ENCODE assay signal across 18 cellular contexts in the genomic region with DNA sequence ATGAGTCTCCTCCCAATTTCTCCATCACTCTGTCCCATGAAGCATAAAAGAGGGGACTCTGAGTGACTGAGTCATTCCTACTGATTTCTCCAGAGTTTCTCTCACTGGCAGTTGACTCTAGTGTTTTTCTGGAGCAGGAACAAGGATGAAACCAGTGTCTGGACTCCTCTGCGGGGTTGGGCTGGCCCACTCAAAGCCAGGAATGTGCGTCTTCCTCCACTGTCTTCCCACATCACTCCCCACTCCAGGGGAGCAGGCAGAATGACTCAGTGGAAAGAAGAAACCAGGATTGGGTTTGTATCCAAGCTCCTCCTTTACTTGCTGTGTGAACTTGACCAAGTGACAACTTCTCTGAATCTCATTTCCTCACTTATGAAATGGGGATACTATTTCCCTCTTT.
DNase-seq lines count a peak whose midpoint lies in the region; ATAC-seq and TF ChIP-seq lines count a peak whose summit lies in the region.
"Had no signal": no experiment of that assay in that cellular context is flagged by ENCODE, and none has a peak within 500 bp of the region (broad histone marks: within the 10 kb centered on the region; RNA-seq: fewer than 3 reads in every experiment).

No MANE protein-coding gene starts in this region.

- no peak overlapping the region for H4K91ac ChIP-seq in IMR-90 (ENCODE audit: insufficient read depth, low read depth, low read length)

- in situ Hi-C loops in IMR-90 (cut with MboI; ENCODE audit: low sequenced_read_pairs), result no loop called here

- no peak overlapping the region for H3K18ac ChIP-seq in IMR-90 (ENCODE audit: low read depth, low read length)

- H3K23ac ChIP-seq in IMR-90 (ENCODE audit: low read depth, low read length), result no peak overlapping the region; the same call in 1 of the 2 replicates

- intact Hi-C loops in IMR-90 (cut with micrococcal nuclease), result no loop called here

- H3K4me2 ChIP-seq in IMR-90 (ENCODE audit: low read depth, low read length), result no peak overlapping the region
- H3K4me2 ChIP-seq: PC-9 had no signal

- H2BK5ac ChIP-seq in IMR-90 (ENCODE audit: low read depth, low read length, poor library complexity, severe bottlenecking), result no peak overlapping the region

- peak; percentile 53 for ATAC-seq in IMR-90 (ENCODE audit: low read depth)

- no peak overlapping the region for H4K8ac ChIP-seq in IMR-90 (ENCODE audit: low read depth in 2 of 2, low read length in 2 of 2)

- peaks cover 5% of the 10 kb centered on the region for H3K27me3 ChIP-seq in IMR-90 (ENCODE audit: control insufficient read depth, insufficient read depth, low read length)

- TF ChIP-seq CTCF in IMR-90 (conservative IDR thresholded peaks at IDR 0.05; ENCODE audit: low read depth, low read length), result no peak

- TF ChIP-seq POLR2A in IMR-90 (IDR thresholded peaks at IDR 0.05; ENCODE audit: low read depth, low read length), result no peak

- no peak overlapping the region for H3K4ac ChIP-seq in IMR-90 (ENCODE audit: low read depth, low read length)

- H2BK120ac ChIP-seq in IMR-90 (ENCODE audit: low read depth, low read length), result no peak overlapping the region

- H3K27ac ChIP-seq in IMR-90 (ENCODE audit: insufficient read depth, low read length), result no peak overlapping the region
- H3K27ac ChIP-seq: PC-9 had no signal

- no peak overlapping the region for H2BK15ac ChIP-seq in IMR-90 (ENCODE audit: low read depth, low read length)

- CTCF ChIA-PET in IMR-90 (lab: Yijun Ruan, JAX), result interaction anchor here (0.9 kb wide), 1 partner anchor 19 kb away, joined by 4 read pairs; no protein-coding TSS in a partner anchor

- no peak overlapping the region for H2BK20ac ChIP-seq in IMR-90 (ENCODE audit: low read depth, low read length)

- H3K9me1 ChIP-seq in IMR-90 (ENCODE audit: insufficient read depth, low read length), result no peaks in the 10 kb centered on the region

- no peaks in the 10 kb centered on the region for H4K20me1 ChIP-seq in IMR-90 (ENCODE audit: insufficient read depth, low read length)

- H4K5ac ChIP-seq in IMR-90 (ENCODE audit: low read depth, low read length), result no peak overlapping the region

- no CpG with 5 or more reads among the region's 2 CpGs for WGBS in IMR-90 (ENCODE audit: extremely low coverage in 2 of 2, insufficient read length in 1 of 2), 2 experiments

- no peak overlapping the region for H3K9ac ChIP-seq in IMR-90 (ENCODE audit: low read depth, low read length)

- TF ChIP-seq RAD21 in IMR-90 (IDR thresholded peaks at IDR 0.05; ENCODE audit: low read length), result no peak

- no peaks in the 10 kb centered on the region for H3K79me1 ChIP-seq in IMR-90 (ENCODE audit: low read depth in 1 of 2, low read length in 2 of 2)

- peak; percentile 92 for DNase-seq in AG20443 (ENCODE audit: low spot score)
- no peak for DNase-seq in IMR-90
- peak; percentile 61 for DNase-seq in astrocyte of the hippocampus (ENCODE audit: low read depth, low spot score)
- peak; percentile 64 for DNase-seq in islet precursor cell
- no peak for DNase-seq in T-helper 1 cell
- no peak for DNase-seq in NCI-H2107 treated with DMSO at 0.1 percent for 48 hours (lab: John Stamatoyannopoulos, UW; ENCODE audit: unreplicated experiment)
- no peak for DNase-seq in NCI-H524 (lab: John Stamatoyannopoulos, UW)
- no peak for DNase-seq in HCEC 1CT
- DNase-seq: Calu3; CD4-positive, alpha-beta T cell; H7; MV-4-11; NCI-H1417 treated with DMSO at 0.1 percent for 48 hours; NCI-H1930; NCI-H2171 treated with DMSO at 0.1 percent for 48 hours; NCI-H82; PC-9; SW 1271 had no signal

- H2AK5ac ChIP-seq in IMR-90 (ENCODE audit: low read depth, low read length), result no peak overlapping the region

- POLR2A ChIA-PET in IMR-90 (lab: Charles Lee; ENCODE audit: unreplicated experiment), result no interaction called here

- H3K4me1 ChIP-seq in IMR-90 (ENCODE audit: control insufficient read depth, insufficient read depth, low read length), result no peaks in the 10 kb centered on the region

- no peak overlapping the region for H3K14ac ChIP-seq in IMR-90 (replicated peaks; ENCODE audit: low read depth, low read length)

- dilution Hi-C loops in IMR-90 (cut with HindIII; ENCODE audit: low sequenced_read_pairs, unreplicated experiment), result no loop called here

- no peak overlapping the region for H3K4me3 ChIP-seq in IMR-90 (ENCODE audit: insufficient read depth, low read depth, low read length)
- H3K4me3 ChIP-seq: PC-9 had no signal

- H3K9me3 ChIP-seq in IMR-90 (ENCODE audit: control insufficient read depth, insufficient read depth, low read length), result no peaks in the 10 kb centered on the region

- H3K36me3 ChIP-seq in IMR-90 (ENCODE audit: control insufficient read depth, insufficient read depth, low read length), result no peaks in the 10 kb centered on the region

- no TSS peak for BruUV-seq in IMR-90 (replicated peaks; lab: Mats Ljungman, UMichigan)

- H2AK9ac ChIP-seq in IMR-90 (replicated peaks; ENCODE audit: low read depth, low read length, poor library complexity), result no peak overlapping the region

- H3K56ac ChIP-seq in IMR-90 (ENCODE audit: extremely low read depth, insufficient read depth, low read length), result no peak overlapping the region

- H2AFZ ChIP-seq in IMR-90 (replicated peaks; ENCODE audit: low read length, poor library complexity), result no peak overlapping the region
- H2AFZ ChIP-seq: PC-9 had no signal

TF ChIP-seq in IMR-90, 13 proteins besides CTCF, POLR2A, EP300 and RAD21:
- TF ChIP-seq, protein P1, sequence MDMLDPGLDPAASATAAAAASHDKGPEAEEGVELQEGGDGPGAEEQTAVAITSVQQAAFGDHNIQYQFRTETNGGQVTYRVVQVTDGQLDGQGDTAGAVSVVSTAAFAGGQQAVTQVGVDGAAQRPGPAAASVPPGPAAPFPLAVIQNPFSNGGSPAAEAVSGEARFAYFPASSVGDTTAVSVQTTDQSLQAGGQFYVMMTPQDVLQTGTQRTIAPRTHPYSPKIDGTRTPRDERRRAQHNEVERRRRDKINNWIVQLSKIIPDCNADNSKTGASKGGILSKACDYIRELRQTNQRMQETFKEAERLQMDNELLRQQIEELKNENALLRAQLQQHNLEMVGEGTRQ (IDR thresholded peaks at IDR 0.05; ENCODE audit: low read depth, low read length), result no peak
- TF ChIP-seq NFE2L2 (IDR thresholded peaks at IDR 0.05; ENCODE audit: low read depth, low read length) (no peak), MAFK (IDR thresholded peaks at IDR 0.05; ENCODE audit: low read depth, low read length) (no peak), RFX5 (IDR thresholded peaks at IDR 0.05; ENCODE audit: low read depth, low read length) (no peak), MAZ (IDR thresholded peaks at IDR 0.05; ENCODE audit: borderline replicate concordance, low read depth, low read length) (no peak), SMC3 (IDR thresholded peaks at IDR 0.05; ENCODE audit: low read depth, low read length) (no peak), FOS (IDR thresholded peaks at IDR 0.05; ENCODE audit: low read depth, low read length) (no peak)
TF ChIP-seq in IMR-90: peak in this region for 0.

Comparison
In these comparisons a context has a peak if more than half of its experiments do, and no peak if none do; other contexts are left out.
1. DNase-seq: peak in AG20443 (single experiment), astrocyte of the hippocampus (single experiment) and islet precursor cell (single experiment); none in IMR-90 (single experiment), T-helper 1 cell (0 of 5), NCI-H2107 treated with DMSO at 0.1 percent for 48 hours (single experiment), NCI-H524 (0 of 2) and HCEC 1CT (single experiment).